Comparison of ENCODE assay signal across 9 cellular contexts in genomic region chr5:121962943-121963342, GRCh38. TPM values are rescaled to one million over a fixed set of nuclear protein-coding genes. Genes with fewer than 3 reads are reported as not detected.
A peak's percentile ranks its signal among the peaks of the same experiment; 100 is the strongest.
DNase-seq lines count a peak whose midpoint lies in the region; ATAC-seq and TF ChIP-seq lines count a peak whose summit lies in the region.
"Had no signal": no experiment of that assay in that cellular context is flagged by ENCODE, and none has a peak within 500 bp of the region (broad histone marks: within the 10 kb centered on the region; RNA-seq: fewer than 3 reads in every experiment).

No MANE protein-coding gene starts in this region.

- H3K4me3 Mint-ChIP-seq in endodermal cell (peak overlapping the region; percentile 99), osteocyte (ENCODE audit: unreplicated experiment) (peak overlapping the region; percentile 97)

- H3K36me3 ChIP-seq in endodermal cell (ENCODE audit: control insufficient read depth, insufficient read depth, low read length): no peaks in the 10 kb centered on the region

- peaks cover 2% of the 10 kb centered on the region for H3K4me1 ChIP-seq in endodermal cell (ENCODE audit: control insufficient read depth, insufficient read depth, low read length)

- H3K4me3 ChIP-seq in NB4 (ENCODE audit: low read depth, low read length) (peak overlapping the region; percentile 96), endodermal cell (ENCODE audit: low read length) (peak overlapping the region; percentile 91)

- WGBS in endodermal cell (ENCODE audit: insufficient coverage in 1 of 2, insufficient read length in 1 of 2), 2 experiments: 49 to 55% methylated on average over 2 to 3 of the region's 3 CpGs

- TF ChIP-seq CTCF in NB4 (IDR thresholded peaks at IDR 0.05; ENCODE audit: low read depth, low read length) (no peak), endodermal cell (conservative IDR thresholded peaks at IDR 0.05) (no peak), osteocyte (IDR thresholded peaks at IDR 0.05) (no peak), GM10266 (IDR thresholded peaks at IDR 0.05; ENCODE audit: control insufficient read depth, insufficient read depth, low read depth, missing control alignments) (no peak)

- H3K36me3 Mint-ChIP-seq in endodermal cell (ENCODE audit: low read depth) (peaks cover 15% of the 10 kb centered on the region), osteocyte (ENCODE audit: unreplicated experiment) (peaks cover 8% of the 10 kb centered on the region)

- H3K9me3 Mint-ChIP-seq in endodermal cell (peaks cover 18% of the 10 kb centered on the region), osteocyte (ENCODE audit: unreplicated experiment) (peaks cover 5% of the 10 kb centered on the region)

- no peak overlapping the region for H3K27ac ChIP-seq in endodermal cell (ENCODE audit: low read depth, low read length)

- H3K4me1 Mint-ChIP-seq in endodermal cell (peaks cover 12% of the 10 kb centered on the region), osteocyte (ENCODE audit: unreplicated experiment) (peaks cover 19% of the 10 kb centered on the region)

- peaks cover 7% of the 10 kb centered on the region for H3K27me3 ChIP-seq in endodermal cell (ENCODE audit: control insufficient read depth, insufficient read depth, low read length, poor library complexity, severe bottlenecking)

- H3K27me3 Mint-ChIP-seq in endodermal cell (ENCODE audit: insufficient read depth) (peaks cover 14% of the 10 kb centered on the region), osteocyte (ENCODE audit: unreplicated experiment) (peaks cover 12% of the 10 kb centered on the region)

- DNase-seq in ELR (ENCODE audit: low read depth) (peak; percentile 49), NB4 (ENCODE audit: low read depth) (no peak), endodermal cell (no peak), osteocyte (ENCODE audit: extremely low spot score, unreplicated experiment) (no peak), NCI-H526 (lab: John Stamatoyannopoulos, UW) (no peak), GM10266 (ENCODE audit: extremely low spot score) (no peak), MV-4-11 (lab: John Stamatoyannopoulos, UW) (no peak)
- DNase-seq: HCEC 1CT had no signal

- no peak overlapping the region for H3K27ac Mint-ChIP-seq in endodermal cell
- H3K27ac Mint-ChIP-seq in osteocyte (ENCODE audit: unreplicated experiment): no peak overlapping the region

- TF ChIP-seq POLR2A in NB4 (IDR thresholded peaks at IDR 0.05; ENCODE audit: extremely low read depth, insufficient read length): no peak

- ATAC-seq in HG02798 (IDR thresholded peaks at IDR 0.05; ENCODE audit: poor library complexity, unreplicated experiment): no peak

- H3K9me3 ChIP-seq in endodermal cell (ENCODE audit: control insufficient read depth, low read length): peaks cover 6% of the 10 kb centered on the region

- H3K9ac ChIP-seq in endodermal cell (ENCODE audit: extremely low read depth, low read length, poor library complexity, severe bottlenecking): peak overlapping the region; percentile 74

RNA-seq across cellular contexts. Expression of gene SRFBP1, which starts 1.2 kb away (rescaled TPM):
- total RNA-seq in endodermal cell: 10 to 100 TPM; 19.2 to 24.2 TPM
- 12.1 TPM for polyA plus RNA-seq in endodermal cell (2013, experiment 1 of 2)
- 11.2 TPM for polyA plus RNA-seq in endodermal cell (2013, experiment 2 of 2)
- 9.8 and 10.8 TPM in 2 replicates for total RNA-seq in osteocyte
